ENCODE assay signal across 17 cellular contexts in genomic region chr22:28892175-28892731, GRCh38. TPM values are rescaled to one million over a fixed set of nuclear protein-coding genes. Genes with fewer than 3 reads are reported as not detected.
DNase-seq lines count a peak whose midpoint lies in the region; ATAC-seq and TF ChIP-seq lines count a peak whose summit lies in the region.
"Had no signal": no experiment of that assay in that cellular context is flagged by ENCODE, and none has a peak within 500 bp of the region (broad histone marks: within the 10 kb centered on the region; RNA-seq: fewer than 3 reads in every experiment).

No MANE protein-coding gene starts in this region.

- H3K27ac Mint-ChIP-seq in neural crest cell (ENCODE audit: unreplicated experiment): peak overlapping the region; percentile 69
- H3K27ac Mint-ChIP-seq: activated naive CD4-positive, alpha-beta T cell treated with anti-CD3 and anti-CD28 coated beads, Interleukin-2, amount 50 U/mL, for 24 hours; stimulated activated memory B cell treated with anti-CD40 and anti-IgM and Interleukin-4, amounts not matched to agents 10 μg/mL and 1 μg/mL and 100 μg/mL, for 72 hours had no signal

- H3K36me3 Mint-ChIP-seq in neural crest cell (ENCODE audit: low read depth): no peaks in the 10 kb centered on the region
- H3K36me3 Mint-ChIP-seq: activated naive CD4-positive, alpha-beta T cell treated with anti-CD3 and anti-CD28 coated beads, Interleukin-2, amount 50 U/mL, for 24 hours; stimulated activated memory B cell treated with anti-CD40 and anti-IgM and Interleukin-4, amounts not matched to agents 10 μg/mL and 1 μg/mL and 100 μg/mL, for 72 hours had no signal

- POLR2A ChIA-PET in HEK293T (lab: Yijun Ruan, JAX): no interaction called here

- DNase-seq in HEK293T (ENCODE audit: extremely low spot score): no peak
- DNase-seq in NB4 (ENCODE audit: low read depth): peak; percentile 38
- DNase-seq in epithelial cell of esophagus (ENCODE audit: low read depth): peak; percentile 83
- no peak for DNase-seq in neural crest cell (ENCODE audit: low read depth, low spot score)
- DNase-seq in NCI-H2196 (lab: John Stamatoyannopoulos, UW; ENCODE audit: unreplicated experiment): no peak
- DNase-seq: activated CD4-positive, alpha-beta T cell treated with anti-CD3 and anti-CD28 coated beads for 4 hours; brain microvascular endothelial cell; DMS 273 treated with DMSO at 0.1 percent for 48 hours; H7; NCI-H345; NK-92 treated with Interleukin-12 subunit alpha and Interleukin-12 subunit beta, amount 100 ng/mL, for 24 hours had no signal

- H3K4me3 ChIP-seq in NB4 (ENCODE audit: low read depth, low read length): no peak overlapping the region
- no peak overlapping the region for H3K4me3 ChIP-seq in epithelial cell of esophagus (ENCODE audit: low read length)
- H3K4me3 ChIP-seq: upper lobe of left lung had no signal

- H3K27me3 Mint-ChIP-seq in neural crest cell (ENCODE audit: low read depth): no peaks in the 10 kb centered on the region

- H3K4me1 Mint-ChIP-seq in neural crest cell: peaks cover 57% of the 10 kb centered on the region

- no peak overlapping the region for H3K4me3 Mint-ChIP-seq in neural crest cell
- H3K4me3 Mint-ChIP-seq: activated naive CD4-positive, alpha-beta T cell treated with anti-CD3 and anti-CD28 coated beads, Interleukin-2, amount 50 U/mL, for 24 hours; stimulated activated memory B cell treated with anti-CD40 and anti-IgM and Interleukin-4, amounts not matched to agents 10 μg/mL and 1 μg/mL and 100 μg/mL, for 72 hours had no signal

- TF ChIP-seq CTCF in NB4 (IDR thresholded peaks at IDR 0.05; ENCODE audit: low read depth, low read length) (no peak), epithelial cell of esophagus (IDR thresholded peaks at IDR 0.05; ENCODE audit: insufficient read depth, low read depth, low read length, missing control alignments) (no peak), neural crest cell (conservative IDR thresholded peaks at IDR 0.05) (no peak)

- CTCF ChIA-PET in HEK293T (lab: Yijun Ruan, JAX): interaction anchor here (1.1 kb wide), 1 partner anchor 149 kb away, joined by 3 read pairs; no protein-coding TSS in a partner anchor

- no peak for ATAC-seq in HG02798 (IDR thresholded peaks at IDR 0.05; ENCODE audit: poor library complexity, unreplicated experiment)
- no peak for ATAC-seq in GM21423 (IDR thresholded peaks at IDR 0.05; ENCODE audit: unreplicated experiment)
- no peak for ATAC-seq in GM21529 (IDR thresholded peaks at IDR 0.05; ENCODE audit: unreplicated experiment)
- ATAC-seq: stimulated activated memory B cell treated with anti-CD40 and anti-IgM and Interleukin-4, amounts not matched to agents 10 μg/mL and 1 μg/mL and 100 μg/mL, for 72 hours had no signal

- H3K9me3 Mint-ChIP-seq in neural crest cell: no peaks in the 10 kb centered on the region
- H3K9me3 Mint-ChIP-seq: activated naive CD4-positive, alpha-beta T cell treated with anti-CD3 and anti-CD28 coated beads, Interleukin-2, amount 50 U/mL, for 24 hours; stimulated activated memory B cell treated with anti-CD40 and anti-IgM and Interleukin-4, amounts not matched to agents 10 μg/mL and 1 μg/mL and 100 μg/mL, for 72 hours had no signal

- TF ChIP-seq POLR2A in NB4 (IDR thresholded peaks at IDR 0.05; ENCODE audit: extremely low read depth, insufficient read length): no peak

TF ChIP-seq in HEK293T, 16 proteins besides CTCF, POLR2A, EP300 and RAD21:
- TF ChIP-seq ARNT (IDR thresholded peaks at IDR 0.05): no peak
- TF ChIP-seq ELF4 (IDR thresholded peaks at IDR 0.05): no peak
- TF ChIP-seq PKNOX1 (IDR thresholded peaks at IDR 0.05): peak; percentile 22; the same call in 1 of the 2 replicates
- TF ChIP-seq SUZ12 (IDR thresholded peaks at IDR 0.05): no peak
- TF ChIP-seq HDGF (IDR thresholded peaks at IDR 0.05; ENCODE audit: borderline replicate concordance): no peak
- TF ChIP-seq FOXK2 (IDR thresholded peaks at IDR 0.05): no peak
- no peak for TF ChIP-seq ZNF384 (IDR thresholded peaks at IDR 0.05)

RNA-seq across cellular contexts. Expression of gene ZNRF3, which starts 8.9 kb away (rescaled TPM):
- total RNA-seq in neural crest cell: 18.5 and 18.9 TPM in 2 replicates

Comparison
In these comparisons a context has a peak if more than half of its experiments do, and no peak if none do; other contexts are left out.
1. DNase-seq: peak in NB4 (single experiment) and epithelial cell of esophagus (single experiment); none in HEK293T (single experiment), neural crest cell (single experiment) and NCI-H2196 (single experiment).